Comparison of ENCODE assay signal across 10 cellular contexts in the genomic region with DNA sequence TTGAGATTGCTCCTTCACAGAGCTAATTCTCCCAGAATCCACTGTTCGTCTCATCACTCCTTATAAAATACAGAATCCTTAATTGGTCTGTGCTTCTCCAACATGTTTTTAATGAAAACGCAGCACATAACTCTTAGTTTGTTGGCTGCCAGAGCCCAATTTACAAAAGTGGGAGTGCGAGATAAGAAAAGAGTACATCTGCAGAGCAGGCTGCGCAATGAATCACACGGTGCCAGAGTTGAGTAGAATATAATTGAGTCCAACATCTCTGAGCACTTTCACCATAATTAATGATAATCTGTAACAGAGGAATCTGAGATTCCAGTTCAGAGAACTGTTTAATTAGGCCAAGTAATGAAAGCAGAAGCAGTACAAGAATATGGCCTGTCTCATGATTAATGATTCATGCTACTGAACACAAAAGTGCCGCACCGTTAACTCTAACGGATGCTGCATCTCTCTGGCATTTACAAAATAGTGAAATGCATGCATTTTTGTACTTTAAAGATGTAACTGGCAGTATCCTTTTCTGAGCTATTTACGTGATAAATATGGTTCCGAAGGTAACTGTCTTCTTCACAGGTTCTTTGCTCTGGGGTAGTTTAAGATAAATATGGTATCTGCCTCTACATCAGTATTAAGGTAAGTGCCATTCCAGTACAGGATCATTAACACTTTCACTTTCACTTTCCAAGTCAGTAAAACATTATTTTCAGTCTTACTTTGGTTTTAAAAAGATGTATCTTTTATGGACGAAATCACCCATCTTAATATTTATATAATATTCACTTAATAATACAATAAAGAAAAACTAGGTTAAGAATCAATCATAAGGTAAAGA.
A peak's percentile ranks its signal among the peaks of the same experiment; 100 is the strongest.
DNase-seq lines count a peak whose midpoint lies in the region; FAIRE-seq and TF ChIP-seq lines count a peak whose summit lies in the region.
"Had no signal": no experiment of that assay in that cellular context is flagged by ENCODE, and none has a peak within 500 bp of the region (broad histone marks: within the 10 kb centered on the region; RNA-seq: fewer than 3 reads in every experiment).

No MANE protein-coding gene starts in this region.

- no peak overlapping the region for H3K27ac Mint-ChIP-seq in CD14-positive monocyte
- H3K27ac Mint-ChIP-seq: naive thymus-derived CD8-positive, alpha-beta T cell had no signal

- H3K27me3 Mint-ChIP-seq in CD14-positive monocyte (ENCODE audit: low read depth in 3 of 3) = peaks cover 0 to 2% (median 0%) of the 10 kb centered on the region in 3 donors
- H3K27me3 Mint-ChIP-seq: naive thymus-derived CD8-positive, alpha-beta T cell had no signal

- peaks cover 8 to 22% (median 10%) of the 10 kb centered on the region in 7 donors for H3K9me3 Mint-ChIP-seq in CD14-positive monocyte

- H3K4me3 ChIP-seq in epithelial cell of proximal tubule (ENCODE audit: low read depth, low read length) (peak overlapping the region; percentile 37), skeletal muscle cell (ENCODE audit: low read depth, low read length) (peak overlapping the region; percentile 33)

- H3K4me3 Mint-ChIP-seq in CD14-positive monocyte = no peak overlapping the region
- H3K4me3 Mint-ChIP-seq: naive thymus-derived CD8-positive, alpha-beta T cell had no signal

- peak; percentile 2 for DNase-seq in H54 (ENCODE audit: insufficient read length, low spot score)
- peak; percentile 6 for DNase-seq in NCI-H524 treated with DMSO at 0.1 percent for 48 hours (lab: John Stamatoyannopoulos, UW)
- DNase-seq in epithelial cell of proximal tubule (ENCODE audit: low read depth) = no peak
- DNase-seq in skeletal muscle cell (ENCODE audit: low read depth) = no peak
- no peak for DNase-seq in CD14-positive monocyte (ENCODE audit: low spot score)
- DNase-seq in stimulated activated naive CD4-positive, alpha-beta T cell (lab: John Stamatoyannopoulos, UW) = no peak
- DNase-seq in NCI-H1436 treated with DMSO at 0.1 percent for 48 hours (lab: John Stamatoyannopoulos, UW) = no peak
- DNase-seq: activated T-cell treated with anti-CD3 and anti-CD28 coated beads, Interleukin-2, amount 50 U/mL, for 1 hour; naive thymus-derived CD8-positive, alpha-beta T cell; NCI-H1930 had no signal

- peak; percentile 85 for FAIRE-seq in H54 (lab: Jason Lieb, UNC)

- no peak for TF ChIP-seq POLR2A in H54 (IDR thresholded peaks at IDR 0.05; ENCODE audit: low read depth, low read length)

- intact Hi-C loops in CD14-positive monocyte (cut with micrococcal nuclease) = no loop called here

- TF ChIP-seq CTCF in epithelial cell of proximal tubule (conservative IDR thresholded peaks at IDR 0.05; ENCODE audit: low read depth, low read length) (no peak), CD14-positive monocyte (IDR thresholded peaks at IDR 0.05) (no peak)

- no peaks in the 10 kb centered on the region for H3K36me3 Mint-ChIP-seq in CD14-positive monocyte
- H3K36me3 Mint-ChIP-seq: naive thymus-derived CD8-positive, alpha-beta T cell had no signal

- H3K4me1 Mint-ChIP-seq in CD14-positive monocyte = no peaks in the 10 kb centered on the region
- H3K4me1 Mint-ChIP-seq: naive thymus-derived CD8-positive, alpha-beta T cell had no signal

Comparison
In these comparisons a context has a peak if more than half of its experiments do, and no peak if none do; other contexts are left out.
1. DNase-seq: peak in H54 (single experiment) and NCI-H524 treated with DMSO at 0.1 percent for 48 hours (single experiment); none in epithelial cell of proximal tubule (single experiment), skeletal muscle cell (single experiment), CD14-positive monocyte (single experiment), stimulated activated naive CD4-positive, alpha-beta T cell (0 of 6) and NCI-H1436 treated with DMSO at 0.1 percent for 48 hours (single experiment).